ENCODE assay signal across 22 cellular contexts in the genomic region with DNA sequence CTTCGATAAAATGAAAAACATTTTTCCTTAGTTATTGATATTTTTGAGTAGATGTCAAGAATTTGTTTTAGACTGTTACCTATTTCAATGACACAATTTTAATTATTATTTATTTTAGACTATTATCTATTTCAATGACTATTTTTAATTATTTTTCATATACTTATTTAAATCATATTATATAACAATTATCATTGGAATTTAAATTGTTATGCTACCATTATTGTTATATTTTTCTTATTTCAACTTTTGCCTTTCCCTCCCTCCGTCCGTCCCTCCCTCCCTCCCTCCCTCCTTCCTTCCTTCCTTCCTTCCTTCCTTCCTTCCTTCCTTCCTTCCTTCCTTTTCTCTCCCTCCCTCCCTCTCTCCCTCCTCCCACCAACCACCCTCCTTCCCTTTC.
"Had no signal": no experiment of that assay in that cellular context is flagged by ENCODE, and none has a peak within 500 bp of the region (broad histone marks: within the 10 kb centered on the region; RNA-seq: fewer than 3 reads in every experiment).

No MANE protein-coding gene starts in this region.

- H3K9me3 ChIP-seq: MG63, SJSA1, SK-N-SH had no signal

- H3K27ac ChIP-seq: HL-60, SJSA1 had no signal

- FAIRE-seq: HTR-8/SVneo had no signal

- H3K4me1 ChIP-seq: SJSA1 had no signal

- H3K27me3 ChIP-seq: MG63, SJSA1 had no signal

- H3K9ac ChIP-seq: SK-N-SH had no signal

- DNase-seq: Karpas-422, KG1, MG63, NCI-H1092, NCI-H1436, NCI-H187, NCI-H2029, NCI-H2081 treated with DMSO at 0.1 percent for 48 hours, NCI-H2171, NCI-H226, NCI-H446, NCI-H510A, NCI-H524 treated with DMSO at 0.1 percent for 48 hours, NCI-H69, NCI-H774, Right ventricle myocardium superior, RPMI8226, SIG-M5, SK-N-SH had no signal

- H3K4me3 ChIP-seq: MG63, SJSA1 had no signal

- H3K36me3 ChIP-seq: MG63, SJSA1 had no signal

- H3K4me2 ChIP-seq: SK-N-SH had no signal
